ENCODE assay signal across 22 cellular contexts in genomic region chr21:45415943-45416611, GRCh38. TPM values are rescaled to one million over a fixed set of nuclear protein-coding genes. Genes with fewer than 3 reads are reported as not detected.
DNase-seq lines count a peak whose midpoint lies in the region; ATAC-seq and TF ChIP-seq lines count a peak whose summit lies in the region.
"Had no signal": no experiment of that assay in that cellular context is flagged by ENCODE, and none has a peak within 500 bp of the region (broad histone marks: within the 10 kb centered on the region; RNA-seq: fewer than 3 reads in every experiment).

No MANE protein-coding gene starts in this region.

- H2AFZ ChIP-seq in trophoblast cell (ENCODE audit: insufficient read depth, low read length, poor library complexity) = no peak overlapping the region
- H2AFZ ChIP-seq: parathyroid adenoma had no signal

- H2BK5ac ChIP-seq in trophoblast cell (ENCODE audit: low read depth, low read length, poor library complexity) = no peak overlapping the region

- TF ChIP-seq CTCF in Caco-2 (IDR thresholded peaks at IDR 0.05; ENCODE audit: insufficient read depth in 1 of 2, low read depth in 1 of 2, low read length in 1 of 2, severe bottlenecking in 1 of 2, unreplicated experiment in 1 of 2) = no peak
- TF ChIP-seq CTCF in ascending aorta (IDR thresholded peaks at IDR 0.05) = no peak
- TF ChIP-seq CTCF in endothelial cell (IDR thresholded peaks at IDR 0.05; ENCODE audit: unreplicated experiment) = no peak

- CTCF ChIA-PET in Caco-2 (lab: Charles Lee) = interaction anchor here (0.7 kb wide), 1 partner anchor 126 kb away, joined by 3 read pairs; no protein-coding TSS in a partner anchor

- H2BK120ac ChIP-seq in trophoblast cell (ENCODE audit: insufficient read depth, low read length, poor library complexity) = no peak overlapping the region

- H3K4me1 ChIP-seq in Caco-2 (peaks cover 17% of the 10 kb centered on the region), ascending aorta (peaks cover 4 to 38% of the 10 kb centered on the region in 2 donors), right cardiac atrium (ENCODE audit: control insufficient read depth, insufficient read depth, low read length) (peaks cover 7% of the 10 kb centered on the region), trophoblast cell (ENCODE audit: control insufficient read depth in 1 of 2, insufficient read depth in 2 of 2, low read length in 2 of 2) (peaks cover 19 to 31% of the 10 kb centered on the region in 2 experiments)
- H3K4me1 ChIP-seq: parathyroid adenoma had no signal

- no peak overlapping the region for H3K23ac ChIP-seq in trophoblast cell (ENCODE audit: low read length)

- no peak overlapping the region for H2AK5ac ChIP-seq in trophoblast cell (ENCODE audit: low read length)

- H2BK12ac ChIP-seq in trophoblast cell (ENCODE audit: low read length) = no peak overlapping the region

- H3K9me3 Mint-ChIP-seq in Caco-2 (ENCODE audit: unreplicated experiment) (no peaks in the 10 kb centered on the region), endothelial cell (ENCODE audit: unreplicated experiment) (no peaks in the 10 kb centered on the region)
- H3K9me3 Mint-ChIP-seq: activated naive CD4-positive, alpha-beta T cell treated with anti-CD3 and anti-CD28 coated beads for 36 hours; CD4-positive, alpha-beta memory T cell; dendritic cell treated with granulocyte-macrophage colony-stimulating factor and Interleukin-4, amounts not matched to agents 40 ng/mL and 50 ng/mL, for 4 days; natural killer cell treated with Interleukin-12 subunit alpha and Interleukin-12 subunit beta and Interleukin-15 and Interleukin-18, amount 100 ng/mL, for 72 hours had no signal

- H3K36me3 Mint-ChIP-seq in Caco-2 (ENCODE audit: insufficient read depth, unreplicated experiment) = peaks cover 40% of the 10 kb centered on the region
- H3K36me3 Mint-ChIP-seq in endothelial cell (ENCODE audit: low read depth, unreplicated experiment) = peaks cover 4% of the 10 kb centered on the region
- H3K36me3 Mint-ChIP-seq: CD4-positive, alpha-beta memory T cell; natural killer cell treated with Interleukin-12 subunit alpha and Interleukin-12 subunit beta and Interleukin-15 and Interleukin-18, amount 100 ng/mL, for 72 hours had no signal

- H3K27ac Mint-ChIP-seq in Caco-2 (ENCODE audit: unreplicated experiment) (peak overlapping the region; percentile 16), endothelial cell (ENCODE audit: unreplicated experiment) (no peak overlapping the region)
- H3K27ac Mint-ChIP-seq: activated naive CD4-positive, alpha-beta T cell treated with anti-CD3 and anti-CD28 coated beads for 36 hours; CD4-positive, alpha-beta memory T cell; dendritic cell treated with granulocyte-macrophage colony-stimulating factor and Interleukin-4, amounts not matched to agents 40 ng/mL and 50 ng/mL, for 4 days; natural killer cell treated with Interleukin-12 subunit alpha and Interleukin-12 subunit beta and Interleukin-15 and Interleukin-18, amount 100 ng/mL, for 72 hours; T-helper 17 cell had no signal

- H3K4me1 Mint-ChIP-seq in Caco-2 (ENCODE audit: low read depth, unreplicated experiment) = peaks cover 13% of the 10 kb centered on the region
- H3K4me1 Mint-ChIP-seq in endothelial cell (ENCODE audit: unreplicated experiment) = peaks cover 14% of the 10 kb centered on the region
- H3K4me1 Mint-ChIP-seq: CD4-positive, alpha-beta memory T cell had no signal

- no peak overlapping the region for H4K8ac ChIP-seq in trophoblast cell (ENCODE audit: low read depth, low read length)

- no peak overlapping the region for H3K9ac ChIP-seq in trophoblast cell (ENCODE audit: low read length)
- H3K9ac ChIP-seq: parathyroid adenoma had no signal

- WGBS in right cardiac atrium = 78% methylated on average over 25 of the region's 25 CpGs
- WGBS in trophoblast cell (ENCODE audit: extremely low coverage, insufficient coverage, insufficient read length) = no CpG with 5 or more reads among the region's 25 CpGs

- H3K4me3 Mint-ChIP-seq in Caco-2 (ENCODE audit: unreplicated experiment) (no peak overlapping the region), endothelial cell (ENCODE audit: unreplicated experiment) (no peak overlapping the region)
- H3K4me3 Mint-ChIP-seq: activated naive CD4-positive, alpha-beta T cell treated with anti-CD3 and anti-CD28 coated beads for 36 hours; CD4-positive, alpha-beta memory T cell; dendritic cell treated with granulocyte-macrophage colony-stimulating factor and Interleukin-4, amounts not matched to agents 40 ng/mL and 50 ng/mL, for 4 days; natural killer cell treated with Interleukin-12 subunit alpha and Interleukin-12 subunit beta and Interleukin-15 and Interleukin-18, amount 100 ng/mL, for 72 hours; T-helper 17 cell had no signal

- no peak for DNase-seq in Caco-2
- peak in 1 of 2 donors; percentile 55 for DNase-seq in ascending aorta (ENCODE audit: low spot score in 2 of 2)
- peak in 2 of 3 donors; percentile 47 to 54 for DNase-seq in right cardiac atrium
- DNase-seq in trophoblast cell = no peak
- no peak for DNase-seq in endothelial cell (ENCODE audit: low spot score)
- DNase-seq in EL = no peak
- DNase-seq: activated CD4-positive, alpha-beta T cell treated with anti-CD3 and anti-CD28 coated beads for 4 hours; activated naive CD4-positive, alpha-beta T cell treated with anti-CD3 and anti-CD28 coated beads for 36 hours; activated T-cell treated with anti-CD3 and anti-CD28 coated beads, Interleukin-2, amount 50 U/mL, for 48 hours; AML-193; midbrain; NCI-H1694 treated with DMSO at 0.1 percent for 48 hours; NCI-H526; upper lobe of right lung had no signal

- H3K9me3 ChIP-seq in Caco-2 (no peaks in the 10 kb centered on the region), ascending aorta (no peaks in the 10 kb centered on the region), right cardiac atrium (ENCODE audit: control insufficient read depth, low read length) (no peaks in the 10 kb centered on the region), trophoblast cell (ENCODE audit: insufficient read depth, low read depth, low read length) (peaks cover 4% of the 10 kb centered on the region)
- H3K9me3 ChIP-seq: upper lobe of right lung had no signal

- intact Hi-C loops in Caco-2 (cut with micrococcal nuclease; ENCODE audit: unreplicated experiment) (no loop called here), ascending aorta (cut with DNase I) (no loop called here), right cardiac atrium (cut with DNase I) (no loop called here)

- H3K36me3 ChIP-seq in Caco-2 (ENCODE audit: control insufficient read depth, insufficient read depth, low read length) (no peaks in the 10 kb centered on the region), ascending aorta (no peaks in the 10 kb centered on the region), trophoblast cell (ENCODE audit: control insufficient read depth in 1 of 2, insufficient read depth in 2 of 2, low read length in 2 of 2) (peaks cover 30 to 32% of the 10 kb centered on the region in 2 experiments)
- H3K36me3 ChIP-seq: upper lobe of right lung had no signal

- no TSS peak for BruUV-seq in Caco-2 (replicated peaks; lab: Mats Ljungman, UMichigan)

- H3K27ac ChIP-seq in ascending aorta (peak overlapping the region; percentile 65 to 97), right cardiac atrium (ENCODE audit: low read length) (no peak overlapping the region), trophoblast cell (ENCODE audit: low read depth, low read length) (no peak overlapping the region)
- H3K27ac ChIP-seq: parathyroid adenoma, SK-N-MC, upper lobe of right lung had no signal

- H3K27me3 Mint-ChIP-seq in Caco-2 (ENCODE audit: insufficient read depth, unreplicated experiment) (no peaks in the 10 kb centered on the region), endothelial cell (ENCODE audit: unreplicated experiment) (peaks cover 8% of the 10 kb centered on the region)

- no peak overlapping the region for H4K91ac ChIP-seq in trophoblast cell (ENCODE audit: low read depth, low read length)

- POLR2A ChIA-PET in Caco-2 (lab: Charles Lee) = no interaction called here

- ATAC-seq in right cardiac atrium (no peak), SK-N-SH treated with all-trans-retinoic acid at 6 μM for 48 hours (no peak), GM19328 (IDR thresholded peaks at IDR 0.05; ENCODE audit: unreplicated experiment) (no peak)
- ATAC-seq: natural killer cell treated with Interleukin-12 subunit alpha and Interleukin-12 subunit beta and Interleukin-15 and Interleukin-18, amount 100 ng/mL, for 72 hours; T-helper 17 cell; upper lobe of right lung had no signal

- H3K79me2 ChIP-seq in trophoblast cell (ENCODE audit: control insufficient read depth, insufficient read depth, low read length, poor library complexity) = peaks cover 18% of the 10 kb centered on the region
- H3K79me2 ChIP-seq: parathyroid adenoma had no signal

- no peak overlapping the region for H4K12ac ChIP-seq in trophoblast cell (ENCODE audit: low read depth, low read length)

- no peak overlapping the region for H3K4me2 ChIP-seq in trophoblast cell (ENCODE audit: low read length)

- H3K27me3 ChIP-seq in Caco-2 (replicated peaks; ENCODE audit: control insufficient read depth, insufficient read depth, low read length) (no peaks in the 10 kb centered on the region), ascending aorta (no peaks in the 10 kb centered on the region), right cardiac atrium (ENCODE audit: control insufficient read depth, insufficient read depth) (no peaks in the 10 kb centered on the region), trophoblast cell (ENCODE audit: insufficient read depth, low read length) (no peaks in the 10 kb centered on the region)
- H3K27me3 ChIP-seq: upper lobe of right lung had no signal

- H3K4me3 ChIP-seq in Caco-2 (ENCODE audit: low read depth, low read length) (no peak overlapping the region), ascending aorta (no peak overlapping the region), right cardiac atrium (ENCODE audit: low read length) (no peak overlapping the region), trophoblast cell (ENCODE audit: low read depth, low read length) (no peak overlapping the region)
- H3K4me3 ChIP-seq: SK-N-MC, upper lobe of right lung had no signal

- H3K79me1 ChIP-seq in trophoblast cell (ENCODE audit: low read length) = no peaks in the 10 kb centered on the region

- no peak overlapping the region for H3K14ac ChIP-seq in trophoblast cell (ENCODE audit: low read length)

- peak overlapping the region; percentile 17 for H3K4ac ChIP-seq in trophoblast cell (ENCODE audit: low read depth, low read length)

- H3K18ac ChIP-seq in trophoblast cell (ENCODE audit: low read length) = no peak overlapping the region

RNA-seq across cellular contexts. Expression of gene COL18A1, which starts 11.1 kb away (rescaled TPM):
- 160 and 170 TPM in 2 replicates for total RNA-seq in Caco-2 (2022)
- 699 TPM for total RNA-seq in ascending aorta
- total RNA-seq in right cardiac atrium = 100 to 1,000 TPM in 1 of 4 donors, 10 to 100 TPM in 3; 63.5 to 134 (median 84.6) TPM
- 52.3 TPM for polyA plus RNA-seq in right cardiac atrium
- 174 and 188 TPM in 2 replicates for polyA plus RNA-seq in trophoblast cell (2013)
- 61.1 TPM for total RNA-seq in endothelial cell (ENCODE audit: unreplicated experiment)

Comparison
In these comparisons a context has a peak if more than half of its experiments do, and no peak if none do; other contexts are left out.
1. DNase-seq: peak in right cardiac atrium (2 of 3); none in Caco-2 (0 of 2), trophoblast cell (0 of 2), endothelial cell (single experiment) and EL (single experiment).
2. H3K27ac ChIP-seq: peak in ascending aorta (2 of 2); none in right cardiac atrium (single experiment) and trophoblast cell (single experiment).